ENCODE assay signal across 9 cellular contexts in the genomic region with DNA sequence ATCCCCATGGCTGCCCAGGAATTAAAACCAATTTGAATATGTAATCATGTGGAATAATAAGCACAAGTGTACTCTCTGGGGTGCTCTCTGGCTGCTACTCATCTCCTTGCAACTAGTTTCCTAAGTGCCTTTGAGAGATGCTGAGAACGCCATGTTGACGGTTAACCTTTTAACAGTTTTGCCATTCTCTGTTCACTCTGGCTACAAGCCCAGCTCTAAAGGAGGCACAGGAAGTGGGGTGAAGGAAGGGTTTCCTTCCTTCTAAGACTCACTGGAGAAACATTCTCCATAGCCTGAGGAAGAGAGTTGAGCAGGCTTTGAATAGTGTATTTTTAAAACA.
DNase-seq lines count a peak whose midpoint lies in the region; ATAC-seq and TF ChIP-seq lines count a peak whose summit lies in the region.
"Had no signal": no experiment of that assay in that cellular context is flagged by ENCODE, and none has a peak within 500 bp of the region (broad histone marks: within the 10 kb centered on the region; RNA-seq: fewer than 3 reads in every experiment).

No MANE protein-coding gene starts in this region.

- H3K36me3 ChIP-seq in mucosa of descending colon (ENCODE audit: low read depth): no peaks in the 10 kb centered on the region

- intact Hi-C loops in natural killer cell (cut with micrococcal nuclease): no loop called here
- intact Hi-C loops in mucosa of descending colon (cut with DNase I, micrococcal nuclease): no loop called here

- DNase-seq in natural killer cell treated with Interleukin-12 subunit alpha and Interleukin-12 subunit beta and Interleukin-15 and Interleukin-18, amount 100 ng/mL, for 72 hours (ENCODE audit: low spot score): no peak
- DNase-seq in natural killer cell (no peak), foreskin melanocyte (peak; percentile 91), mucosa of descending colon (no peak), COLO668 (lab: John Stamatoyannopoulos, UW; ENCODE audit: unreplicated experiment) (no peak)

- TF ChIP-seq CTCF in natural killer cell (IDR thresholded peaks at IDR 0.05) (no peak), mucosa of descending colon (IDR thresholded peaks at IDR 0.05) (no peak)

- no peak overlapping the region for H3K27ac Mint-ChIP-seq in natural killer cell treated with Interleukin-12 subunit alpha and Interleukin-12 subunit beta and Interleukin-15 and Interleukin-18, amount 100 ng/mL, for 72 hours
- no peak overlapping the region for H3K27ac Mint-ChIP-seq in natural killer cell

- no peaks in the 10 kb centered on the region for H3K36me3 Mint-ChIP-seq in natural killer cell treated with Interleukin-12 subunit alpha and Interleukin-12 subunit beta and Interleukin-15 and Interleukin-18, amount 100 ng/mL, for 72 hours
- no peaks in the 10 kb centered on the region for H3K36me3 Mint-ChIP-seq in natural killer cell

- no peaks in the 10 kb centered on the region for H3K4me1 ChIP-seq in mucosa of descending colon (ENCODE audit: low read depth)

- ATAC-seq in natural killer cell treated with Interleukin-12 subunit alpha and Interleukin-12 subunit beta and Interleukin-15 and Interleukin-18, amount 100 ng/mL, for 72 hours: no peak
- no peak for ATAC-seq in natural killer cell
- no peak for ATAC-seq in HG03097 (IDR thresholded peaks at IDR 0.05; ENCODE audit: low FRiP score, unreplicated experiment)
- no peak for ATAC-seq in mucosa of descending colon
- ATAC-seq in HG03025 (IDR thresholded peaks at IDR 0.05; ENCODE audit: low FRiP score, unreplicated experiment): no peak
- ATAC-seq: sciatic nerve had no signal

- no peaks in the 10 kb centered on the region for H3K9me3 ChIP-seq in mucosa of descending colon

- H3K4me1 Mint-ChIP-seq in natural killer cell treated with Interleukin-12 subunit alpha and Interleukin-12 subunit beta and Interleukin-15 and Interleukin-18, amount 100 ng/mL, for 72 hours (ENCODE audit: low read depth in 2 of 2): peaks cover 6 to 8% of the 10 kb centered on the region in 2 donors
- peaks cover 0 to 17% of the 10 kb centered on the region in 2 donors for H3K4me1 Mint-ChIP-seq in natural killer cell

- H3K4me3 Mint-ChIP-seq in natural killer cell treated with Interleukin-12 subunit alpha and Interleukin-12 subunit beta and Interleukin-15 and Interleukin-18, amount 100 ng/mL, for 72 hours: peak overlapping the region; percentile 17
- H3K4me3 Mint-ChIP-seq in natural killer cell: no peak overlapping the region

- H3K9me3 Mint-ChIP-seq in natural killer cell treated with Interleukin-12 subunit alpha and Interleukin-12 subunit beta and Interleukin-15 and Interleukin-18, amount 100 ng/mL, for 72 hours: peaks cover 2% of the 10 kb centered on the region
- H3K9me3 Mint-ChIP-seq in natural killer cell: peaks cover 0 to 4% of the 10 kb centered on the region in 2 donors

- peaks cover 0 to 7% of the 10 kb centered on the region in 2 donors for H3K27me3 Mint-ChIP-seq in natural killer cell treated with Interleukin-12 subunit alpha and Interleukin-12 subunit beta and Interleukin-15 and Interleukin-18, amount 100 ng/mL, for 72 hours
- H3K27me3 Mint-ChIP-seq in natural killer cell (ENCODE audit: low read depth in 2 of 2): peaks cover 8 to 15% of the 10 kb centered on the region in 2 donors

- no peak overlapping the region for H3K4me3 ChIP-seq in mucosa of descending colon

TF ChIP-seq in PFSK-1, 5 proteins besides CTCF, POLR2A, EP300 and RAD21:
- TF ChIP-seq SIN3A (IDR thresholded peaks at IDR 0.05; ENCODE audit: borderline replicate concordance, insufficient read depth, low read length) (0 out of 2 replicates have a peak, but pooled peaks have one; percentile 46), FOXP2 (optimal IDR thresholded peaks at IDR 0.05; ENCODE audit: borderline replicate concordance, extremely low read depth, extremely low read length, insufficient read depth) (no peak), TAF1 (IDR thresholded peaks at IDR 0.05; ENCODE audit: borderline replicate concordance, insufficient read depth, low read length) (no peak; the same call in 1 of the 2 replicates)
